In genomic region chr19:50957587-50957986, GRCh38 we compare ENCODE assay signal across 10 cellular contexts. TPM values are rescaled to one million over a fixed set of nuclear protein-coding genes. Genes with fewer than 3 reads are reported as not detected.
"Had no signal": no experiment of that assay in that cellular context is flagged by ENCODE, and none has a peak within 500 bp of the region (broad histone marks: within the 10 kb centered on the region; RNA-seq: fewer than 3 reads in every experiment).

No MANE protein-coding gene starts in this region.

- H3K4me3 Mint-ChIP-seq: GM23338, IgD-negative memory B cell had no signal

- H3K4me2 ChIP-seq: GM23338 had no signal

- H3K36me3 ChIP-seq: HAP-1 had no signal

- H2AFZ ChIP-seq: GM23338 had no signal

- ATAC-seq: GM23338, HCT116, HepG2 had no signal

- H3K4me3 ChIP-seq: GM23338, HAP-1 had no signal

- H3K9me3 ChIP-seq: HAP-1 had no signal

- FAIRE-seq: HepG2 had no signal

- H3K27ac Mint-ChIP-seq: GM23338, IgD-negative memory B cell had no signal

- H3K4me1 ChIP-seq: HAP-1 had no signal

- DNase-seq: H7, KBM-7 had no signal

- H3K27ac ChIP-seq: HL-60 had no signal

RNA-seq across cellular contexts. Expression of gene KLK5, which starts 4.7 kb away (rescaled TPM):
- total RNA-seq: H4, H7, HepG2, HT1080 had no signal
- polyA plus RNA-seq: GM23338, HepG2, IgD-negative memory B cell had no signal

RNA-seq across cellular contexts. Expression of gene KLK6, which starts 11.8 kb away (rescaled TPM):
- total RNA-seq: H4, HT1080 had no signal
- polyA plus RNA-seq: IgD-negative memory B cell had no signal

RNA-seq across cellular contexts. Expression of gene KLK7, which starts 26.1 kb away (rescaled TPM):
- total RNA-seq: H4, HepG2, HT1080 had no signal
- polyA plus RNA-seq: HepG2, IgD-negative memory B cell had no signal

RNA-seq across cellular contexts. Expression of gene KLK8, which starts 43.8 kb away (rescaled TPM):
- total RNA-seq: H4, HepG2, HT1080 had no signal
- polyA plus RNA-seq: HepG2, IgD-negative memory B cell had no signal

RNA-seq across cellular contexts. Expression of gene KLK4, which starts 46.4 kb away (rescaled TPM):
- total RNA-seq: H4, H7, HepG2, HT1080 had no signal
- polyA plus RNA-seq: HepG2, IgD-negative memory B cell had no signal
